In the genomic region with DNA sequence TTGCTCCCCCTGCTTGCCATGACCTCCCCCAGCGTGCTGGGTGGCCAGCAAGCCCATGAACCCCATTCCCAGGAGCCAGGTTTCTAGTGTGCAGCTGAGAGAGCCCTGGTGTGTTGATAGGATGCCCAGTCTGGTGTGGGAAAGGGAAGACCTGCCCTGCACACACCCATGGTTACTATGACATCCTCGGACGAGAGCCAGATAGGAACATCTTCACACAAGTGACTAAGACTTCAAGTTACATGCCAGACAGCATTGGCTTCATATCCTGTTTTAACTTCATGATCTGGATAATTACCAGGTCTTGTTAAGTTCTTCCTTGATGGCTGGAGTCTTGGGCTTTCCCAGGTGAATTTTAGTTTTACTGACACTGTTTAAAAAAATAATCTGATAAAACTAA, we compare ENCODE assay signal across 18 cellular contexts.
"Had no signal": no experiment of that assay in that cellular context is flagged by ENCODE, and none has a peak within 500 bp of the region (broad histone marks: within the 10 kb centered on the region; RNA-seq: fewer than 3 reads in every experiment).

No MANE protein-coding gene starts in this region.

- H3K4me2 ChIP-seq: neural progenitor cell had no signal

- ATAC-seq: activated CD4-positive, CD25-positive, alpha-beta regulatory T cell treated with anti-CD3 and anti-CD28 coated beads, Interleukin-2, amount 50 U/mL, for 24 hours; body of pancreas; naive thymus-derived CD8-positive, alpha-beta T cell; T-helper 17 cell had no signal

- H3K9ac ChIP-seq: neural progenitor cell had no signal

- H3K27ac ChIP-seq: body of pancreas, cardiac muscle cell, left ventricle myocardium inferior, neural progenitor cell, spleen, VCaP had no signal

- H3K4me3 ChIP-seq: body of pancreas, cardiac muscle cell, left ventricle myocardium inferior, neural progenitor cell, spleen had no signal

- H3K9me3 ChIP-seq: body of pancreas had no signal

- H3K36me3 ChIP-seq: cardiac muscle cell, left ventricle myocardium inferior, neural progenitor cell, spleen had no signal

- H2AFZ ChIP-seq: neural progenitor cell had no signal

- H3K27me3 ChIP-seq: body of pancreas, cardiac muscle cell, neural progenitor cell had no signal

- H3K4me1 ChIP-seq: body of pancreas, left ventricle myocardium inferior, neural progenitor cell, spleen had no signal

- DNase-seq: activated CD4-positive, alpha-beta memory T cell treated with anti-CD3 and anti-CD28 coated beads, Interleukin-2, amount 10 ng/mL, durations not matched to agents 7 days and 5 days; activated CD4-positive, alpha-beta T cell treated with anti-CD3 and anti-CD28 coated beads, Interleukin-2, amount 10 ng/mL, durations not matched to agents 24 days and 14 days; activated gamma-delta T cell treated with Interleukin-2 at 50 U/mL for 16 hours; anterior cingulate cortex; body of pancreas; cortex of kidney; endodermal cell; hippocampal formation; left ventricle myocardium inferior; naive thymus-derived CD8-positive, alpha-beta T cell; spleen; stimulated activated CD4-positive, alpha-beta T cell treated with anti-CD3 and anti-CD28 coated beads, Interleukin-4, amount 100 ng/mL, for 1 hour; stimulated activated naive CD4-positive, alpha-beta T cell treated with Interleukin-2 at 50 U/mL for 16 hours; T-helper 17 cell had no signal
